Comparison of ENCODE assay signal across 31 cellular contexts in genomic region chr10:82319558-82319957, GRCh38.
DNase-seq lines count a peak whose midpoint lies in the region; ATAC-seq and TF ChIP-seq lines count a peak whose summit lies in the region.
"Had no signal": no experiment of that assay in that cellular context is flagged by ENCODE, and none has a peak within 500 bp of the region (broad histone marks: within the 10 kb centered on the region; RNA-seq: fewer than 3 reads in every experiment).

No MANE protein-coding gene starts in this region.

- H4K20me1 ChIP-seq in GM23338 (replicated peaks; ENCODE audit: insufficient read depth): no peaks in the 10 kb centered on the region
- H4K20me1 ChIP-seq in neural progenitor cell (ENCODE audit: low read depth): no peaks in the 10 kb centered on the region

- no peaks in the 10 kb centered on the region for H3K36me3 Mint-ChIP-seq in GM23338 (ENCODE audit: low read depth)
- no peaks in the 10 kb centered on the region for H3K36me3 Mint-ChIP-seq in brain
- H3K36me3 Mint-ChIP-seq in neural progenitor cell: no peaks in the 10 kb centered on the region
- H3K36me3 Mint-ChIP-seq: activated naive CD4-positive, alpha-beta T cell treated with anti-CD3 and anti-CD28 coated beads, Interleukin-2, amount 10 ng/mL, durations not matched to agents 7 days and 5 days; CD8-positive, alpha-beta T cell had no signal

- H3K4me3 Mint-ChIP-seq in GM23338 (no peak overlapping the region), brain (peak overlapping the region in 1 of 5 experiments; percentile 33), neural progenitor cell (no peak overlapping the region)
- H3K4me3 Mint-ChIP-seq: activated CD4-positive, alpha-beta T cell treated with anti-CD3 and anti-CD28 coated beads, Interleukin-2, amount 10 ng/mL, durations not matched to agents 24 days and 14 days; activated naive CD4-positive, alpha-beta T cell treated with anti-CD3 and anti-CD28 coated beads, Interleukin-2, amount 10 ng/mL, durations not matched to agents 7 days and 5 days; activated T-cell treated with anti-CD3 and anti-CD28 coated beads, Interleukin-2, amount 50 U/mL, for 72 hours; CD8-positive, alpha-beta T cell; natural killer cell treated with Interleukin-12 subunit alpha and Interleukin-12 subunit beta and Interleukin-15 and Interleukin-18, amount 100 ng/mL, for 72 hours; T-helper 17 cell had no signal

- H3K27ac Mint-ChIP-seq in GM23338: no peak overlapping the region
- peak overlapping the region; percentile 24 to 85 (median 69) for H3K27ac Mint-ChIP-seq in brain
- H3K27ac Mint-ChIP-seq in neural progenitor cell: no peak overlapping the region
- H3K27ac Mint-ChIP-seq: activated CD4-positive, alpha-beta T cell treated with anti-CD3 and anti-CD28 coated beads, Interleukin-2, amount 10 ng/mL, durations not matched to agents 24 days and 14 days; activated naive CD4-positive, alpha-beta T cell treated with anti-CD3 and anti-CD28 coated beads, Interleukin-2, amount 10 ng/mL, durations not matched to agents 7 days and 5 days; activated T-cell treated with anti-CD3 and anti-CD28 coated beads, Interleukin-2, amount 50 U/mL, for 72 hours; CD8-positive, alpha-beta T cell; natural killer cell treated with Interleukin-12 subunit alpha and Interleukin-12 subunit beta and Interleukin-15 and Interleukin-18, amount 100 ng/mL, for 72 hours; T-helper 17 cell had no signal

- H3K9me3 ChIP-seq in neural progenitor cell (ENCODE audit: low read depth): no peaks in the 10 kb centered on the region
- H3K9me3 ChIP-seq: colonic mucosa, esophagus muscularis mucosa, HAP-1, pancreas, right atrium auricular region, SK-N-SH, thyroid gland had no signal

- H3K9ac ChIP-seq in neural progenitor cell: no peak overlapping the region
- H3K9ac ChIP-seq: SK-N-SH had no signal

- H3K9me3 Mint-ChIP-seq in GM23338 (no peaks in the 10 kb centered on the region), brain (no peaks in the 10 kb centered on the region), neural progenitor cell (no peaks in the 10 kb centered on the region)
- H3K9me3 Mint-ChIP-seq: activated CD4-positive, alpha-beta T cell treated with anti-CD3 and anti-CD28 coated beads, Interleukin-2, amount 10 ng/mL, durations not matched to agents 24 days and 14 days had no signal

- H3K9me2 ChIP-seq in GM23338 (ENCODE audit: insufficient read depth): no peaks in the 10 kb centered on the region
- H3K9me2 ChIP-seq: SK-N-SH had no signal

- H3F3A ChIP-seq in GM23338 (replicated peaks; ENCODE audit: low read depth) (no peaks in the 10 kb centered on the region), neural progenitor cell (ENCODE audit: low read depth) (no peaks in the 10 kb centered on the region)

- H3K27ac ChIP-seq in GM23338 (ENCODE audit: low read depth): no peak overlapping the region
- H3K27ac ChIP-seq in neural progenitor cell: no peak overlapping the region
- H3K27ac ChIP-seq: colonic mucosa, esophagus muscularis mucosa, hepatocyte, pancreas, right atrium auricular region, thyroid gland had no signal

- peaks cover 30% of the 10 kb centered on the region for H3K4me1 Mint-ChIP-seq in GM23338
- peaks cover 56% of the 10 kb centered on the region for H3K4me1 Mint-ChIP-seq in brain
- H3K4me1 Mint-ChIP-seq in neural progenitor cell: peaks cover 31% of the 10 kb centered on the region
- H3K4me1 Mint-ChIP-seq: activated CD4-positive, alpha-beta T cell treated with anti-CD3 and anti-CD28 coated beads, Interleukin-2, amount 10 ng/mL, durations not matched to agents 24 days and 14 days; activated naive CD4-positive, alpha-beta T cell treated with anti-CD3 and anti-CD28 coated beads, Interleukin-2, amount 10 ng/mL, durations not matched to agents 7 days and 5 days; T-helper 17 cell had no signal

- ATAC-seq in GM23338: peak; percentile 80
- ATAC-seq: activated T-cell treated with anti-CD3 and anti-CD28 coated beads, Interleukin-2, amount 50 U/mL, for 72 hours; CD8-positive, alpha-beta T cell; left ventricle myocardium superior; natural killer cell treated with Interleukin-12 subunit alpha and Interleukin-12 subunit beta and Interleukin-15 and Interleukin-18, amount 100 ng/mL, for 72 hours; pancreas; stimulated activated naive CD8-positive, alpha-beta T cell treated with anti-CD3 and anti-CD28 coated beads, Interleukin-15, Interleukin-2, amounts not matched to agents 100 U/mL and 50 U/mL, for 24 hours; T-helper 17 cell had no signal

- H3K27me3 ChIP-seq in GM23338 (ENCODE audit: insufficient read depth) (no peaks in the 10 kb centered on the region), neural progenitor cell (no peaks in the 10 kb centered on the region)
- H3K27me3 ChIP-seq: colonic mucosa, esophagus muscularis mucosa, hepatocyte, pancreas, right atrium auricular region, thyroid gland had no signal

- H3K4me3 ChIP-seq in GM23338 (no peak overlapping the region), neural progenitor cell (no peak overlapping the region)
- H3K4me3 ChIP-seq: colonic mucosa, esophagus muscularis mucosa, HAP-1, hepatocyte, pancreas, right atrium auricular region, thyroid gland had no signal

- DNase-seq in GM23338 (ENCODE audit: low spot score) (peak; percentile 3), NCI-H446 treated with DMSO at 0.1 percent for 48 hours (lab: John Stamatoyannopoulos, UW) (peak; percentile 62), neural progenitor cell (ENCODE audit: low spot score) (peak; percentile 59), NCI-H1417 treated with DMSO at 0.1 percent for 48 hours (lab: John Stamatoyannopoulos, UW) (no peak), mesenteric fat pad (ENCODE audit: low spot score) (no peak)
- DNase-seq in stimulated activated naive CD4-positive, alpha-beta T cell (lab: John Stamatoyannopoulos, UW): no peak
- DNase-seq: activated CD4-positive, alpha-beta T cell treated with anti-CD3 and anti-CD28 coated beads, Interleukin-2, amount 10 ng/mL, durations not matched to agents 24 days and 14 days; activated naive CD4-positive, alpha-beta T cell treated with anti-CD3 and anti-CD28 coated beads, Interleukin-2, amount 10 ng/mL, durations not matched to agents 7 days and 5 days; activated T-cell treated with anti-CD3 and anti-CD28 coated beads, Interleukin-2, amount 50 U/mL, for 72 hours; amniotic stem cell; CD8-positive, alpha-beta T cell; colonic mucosa; DMS79 treated with DMSO at 0.1 percent for 48 hours; foreskin melanocyte; Karpas-422; left ventricle myocardium superior; midbrain; NCI-H2029; pancreas; SK-N-SH; stimulated activated CD4-positive, alpha-beta T cell treated with anti-CD3 and anti-CD28 coated beads, Interleukin-12 subunit alpha, Interleukin-12 subunit beta, amount 100 ng/mL, for 4 hours; stimulated activated CD4-positive, alpha-beta T cell treated with anti-CD3 and anti-CD28 coated beads, Interleukin-4, amount 100 ng/mL, for 4 hours; stimulated activated naive CD8-positive, alpha-beta T cell treated with anti-CD3 and anti-CD28 coated beads, Interleukin-15, Interleukin-2, amounts not matched to agents 100 U/mL and 50 U/mL, for 24 hours; T-helper 17 cell; thyroid gland had no signal

- TF ChIP-seq CTCF in GM23338 (conservative IDR thresholded peaks at IDR 0.05; ENCODE audit: low read depth in 2 of 2) (no peak), brain (conservative IDR thresholded peaks at IDR 0.05) (no peak), neural progenitor cell (IDR thresholded peaks at IDR 0.05) (no peak)

- H3K4me1 ChIP-seq in GM23338 (ENCODE audit: insufficient read depth): no peaks in the 10 kb centered on the region
- peaks cover 15% of the 10 kb centered on the region for H3K4me1 ChIP-seq in neural progenitor cell
- H3K4me1 ChIP-seq: colonic mucosa, esophagus muscularis mucosa, HAP-1, pancreas, right atrium auricular region, thyroid gland had no signal

- H3K79me2 ChIP-seq in GM23338 (replicated peaks; ENCODE audit: insufficient read depth): no peaks in the 10 kb centered on the region
- no peaks in the 10 kb centered on the region for H3K79me2 ChIP-seq in neural progenitor cell (ENCODE audit: low read depth)
- H3K79me2 ChIP-seq: hepatocyte had no signal

- no peaks in the 10 kb centered on the region for H3K36me3 ChIP-seq in GM23338 (ENCODE audit: insufficient read depth)
- no peaks in the 10 kb centered on the region for H3K36me3 ChIP-seq in neural progenitor cell
- H3K36me3 ChIP-seq: colonic mucosa, esophagus muscularis mucosa, HAP-1, pancreas, right atrium auricular region, thyroid gland had no signal

- H2AFZ ChIP-seq in GM23338: no peak overlapping the region
- H2AFZ ChIP-seq in neural progenitor cell (replicated peaks): no peak overlapping the region
- H2AFZ ChIP-seq: hepatocyte had no signal

- no peak overlapping the region for H3K4me2 ChIP-seq in GM23338
- peak overlapping the region; percentile 9 for H3K4me2 ChIP-seq in neural progenitor cell
- H3K4me2 ChIP-seq: hepatocyte, SK-N-SH had no signal

- H3K27me3 Mint-ChIP-seq in GM23338 (ENCODE audit: insufficient read depth, low read depth, poor library complexity) (peaks cover 2% of the 10 kb centered on the region), brain (peaks cover 7% of the 10 kb centered on the region), neural progenitor cell (ENCODE audit: insufficient read depth, low read depth) (no peaks in the 10 kb centered on the region)
- H3K27me3 Mint-ChIP-seq: activated CD4-positive, alpha-beta T cell treated with anti-CD3 and anti-CD28 coated beads, Interleukin-2, amount 10 ng/mL, durations not matched to agents 24 days and 14 days; activated naive CD4-positive, alpha-beta T cell treated with anti-CD3 and anti-CD28 coated beads, Interleukin-2, amount 10 ng/mL, durations not matched to agents 7 days and 5 days; natural killer cell treated with Interleukin-12 subunit alpha and Interleukin-12 subunit beta and Interleukin-15 and Interleukin-18, amount 100 ng/mL, for 72 hours; T-helper 17 cell had no signal

TF ChIP-seq in GM23338, 12 proteins besides CTCF, POLR2A, EP300 and RAD21 (continues in another document):
- TF ChIP-seq EZH2phosphoT487 (IDR thresholded peaks at IDR 0.05; ENCODE audit: unreplicated experiment) (no peak), CREB1 (CRISPR knock-in tag; IDR thresholded peaks at IDR 0.05; ENCODE audit: low read depth) (no peak), ZNF331 (CRISPR knock-in tag; IDR thresholded peaks at IDR 0.05; ENCODE audit: low read depth) (no peak), POLR2AphosphoS5 (IDR thresholded peaks at IDR 0.05; ENCODE audit: low read depth) (no peak), STAT1 (IDR thresholded peaks at IDR 0.05; ENCODE audit: unreplicated experiment) (no peak), EZH2 (IDR thresholded peaks at IDR 0.05; ENCODE audit: low read depth, unreplicated experiment) (no peak), NANOG (IDR thresholded peaks at IDR 0.05; ENCODE audit: borderline replicate concordance) (no peak), ETS1 (IDR thresholded peaks at IDR 0.05) (no peak)

Comparison
In these comparisons a context has a peak if more than half of its experiments do, and no peak if none do; other contexts are left out.
1. DNase-seq: peak in GM23338 (single experiment), NCI-H446 treated with DMSO at 0.1 percent for 48 hours (single experiment) and neural progenitor cell (single experiment); none in NCI-H1417 treated with DMSO at 0.1 percent for 48 hours (single experiment), stimulated activated naive CD4-positive, alpha-beta T cell (0 of 6) and mesenteric fat pad (single experiment).
2. H3K27ac Mint-ChIP-seq: peak in brain (5 of 5); none in GM23338 (single experiment) and neural progenitor cell (single experiment).